14 cellular contexts compared by ENCODE assay signal in the genomic region with DNA sequence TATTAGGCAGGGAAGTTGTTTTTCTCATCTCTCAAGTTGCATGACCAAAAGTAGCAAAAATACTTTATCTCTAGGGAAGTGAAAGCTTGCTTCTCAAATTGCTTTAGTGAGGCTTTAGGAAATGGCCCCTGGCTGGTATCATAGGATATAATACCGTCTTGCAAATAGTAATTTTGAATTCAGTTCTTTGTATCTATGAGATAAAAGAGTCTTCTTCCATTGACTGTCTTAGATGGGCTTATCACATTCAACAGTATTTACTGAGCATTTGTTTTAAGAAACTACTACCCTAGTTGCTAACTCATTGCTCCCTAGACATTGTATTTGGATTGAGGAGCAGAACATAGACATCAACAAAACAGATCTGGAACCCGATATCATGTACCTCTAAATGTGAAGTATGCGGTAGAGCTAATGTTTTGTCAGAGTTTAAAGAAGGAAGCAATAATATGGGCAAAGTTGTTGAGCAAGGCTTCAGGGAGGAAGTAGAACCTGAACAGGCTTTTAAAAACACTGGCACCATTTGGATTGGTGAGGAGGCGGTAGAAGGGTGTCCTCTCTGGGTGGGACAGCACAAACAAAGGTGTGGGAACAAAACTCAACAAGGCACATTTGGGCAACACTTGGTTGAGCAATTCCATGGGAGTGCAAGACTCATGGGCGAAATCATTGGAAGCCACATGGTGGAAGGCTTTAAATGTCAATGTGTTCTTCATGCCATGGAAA.
A peak's percentile ranks its signal among the peaks of the same experiment; 100 is the strongest.
DNase-seq lines count a peak whose midpoint lies in the region; ATAC-seq, FAIRE-seq and TF ChIP-seq lines count a peak whose summit lies in the region.
"Had no signal": no experiment of that assay in that cellular context is flagged by ENCODE, and none has a peak within 500 bp of the region (broad histone marks: within the 10 kb centered on the region; RNA-seq: fewer than 3 reads in every experiment).

No MANE protein-coding gene starts in this region.

- H4K20me1 ChIP-seq in MM.1S (ENCODE audit: insufficient read depth, low read length) = no peaks in the 10 kb centered on the region
- no peaks in the 10 kb centered on the region for H4K20me1 ChIP-seq in GM12878 (ENCODE audit: control insufficient read depth, insufficient read depth)

- H3K4me2 ChIP-seq in MM.1S (ENCODE audit: low read depth, low read length) = peak overlapping the region; percentile 10; the same call in 1 of the 2 replicates
- no peak overlapping the region for H3K4me2 ChIP-seq in GM12878 (ENCODE audit: control insufficient read depth, insufficient read depth)
- peak overlapping the region; percentile 27 for H3K4me2 ChIP-seq in parathyroid adenoma (ENCODE audit: low read length)

- POLR2A ChIA-PET in GM12878 (lab: Charles Lee) = no interaction called here

- TF ChIP-seq EP300 in GM12878 (IDR thresholded peaks at IDR 0.05; ENCODE audit: borderline replicate concordance in 1 of 2, control insufficient read depth in 1 of 2, low read depth in 2 of 2, low read length in 2 of 2) (no peak), sigmoid colon (IDR thresholded peaks at IDR 0.05) (no peak)

- no peak for FAIRE-seq in GM12878 (lab: Jason Lieb, UNC)
- FAIRE-seq: kidney had no signal

- RAD21 ChIA-PET in GM12878 (lab: Charles Lee; ENCODE audit: unreplicated experiment) = interaction anchor here (0.6 kb wide), 1 partner anchor 153 kb away, joined by 3 read pairs; no protein-coding TSS in a partner anchor

- ATAC-seq in GM18502 (IDR thresholded peaks at IDR 0.05; ENCODE audit: poor library complexity, unreplicated experiment) (peak; percentile 68), GM12878 (no peak), HG03135 (IDR thresholded peaks at IDR 0.05; ENCODE audit: unreplicated experiment) (no peak)

- DNase-seq in MM.1S = peak; percentile 40
- no peak for DNase-seq in GM12878 (ENCODE audit: low read depth, low spot score)
- no peak for DNase-seq in sigmoid colon
- no peak for DNase-seq in Ammon's horn (ENCODE audit: low spot score)
- DNase-seq in glomerular visceral epithelial cell (ENCODE audit: extremely low spot score) = no peak
- DNase-seq: activated T-cell treated with anti-CD3 and anti-CD28 coated beads for 4 hours, kidney, NCI-H510A, occipital lobe, T-helper 2 cell had no signal

- no peak for TF ChIP-seq POLR2A in GM12878 (IDR thresholded peaks at IDR 0.05; ENCODE audit: low read depth, low read length)
- no peak for TF ChIP-seq POLR2A in sigmoid colon (IDR thresholded peaks at IDR 0.05)

- H3K27me3 ChIP-seq in MM.1S (replicated peaks; ENCODE audit: insufficient read depth, low read length) = no peaks in the 10 kb centered on the region
- no peaks in the 10 kb centered on the region for H3K27me3 ChIP-seq in GM12878 (replicated peaks in 1 of 2; ENCODE audit: control insufficient read depth in 2 of 2, insufficient read depth in 2 of 2, low read length in 1 of 2)
- H3K27me3 ChIP-seq in parathyroid adenoma (ENCODE audit: control insufficient read depth, insufficient read depth, low read length) = no peaks in the 10 kb centered on the region
- no peaks in the 10 kb centered on the region for H3K27me3 ChIP-seq in sigmoid colon

- intact Hi-C loops in GM12878 (cut with micrococcal nuclease; ENCODE audit: unreplicated experiment) (no loop called here), sigmoid colon (cut with DNase I) (no loop called here)

- TF ChIP-seq RAD21 in GM12878 (IDR thresholded peaks at IDR 0.05; ENCODE audit: insufficient read depth, low read depth, low read length) = no peak

- H3K9me3 ChIP-seq in MM.1S (replicated peaks; ENCODE audit: insufficient read depth, low read length) (no peaks in the 10 kb centered on the region), GM12878 (replicated peaks; ENCODE audit: control insufficient read depth, insufficient read depth, low read length) (no peaks in the 10 kb centered on the region), parathyroid adenoma (ENCODE audit: control insufficient read depth, low read length) (no peaks in the 10 kb centered on the region), sigmoid colon (no peaks in the 10 kb centered on the region)

- H3K27ac ChIP-seq in MM.1S (ENCODE audit: low read length) (peak overlapping the region; percentile 27; the same call in 1 of the 2 replicates), GM12878 (ENCODE audit: control insufficient read depth, insufficient read depth) (no peak overlapping the region), parathyroid adenoma (peak overlapping the region; percentile 30), sigmoid colon (no peak overlapping the region)
- H3K27ac ChIP-seq: C4-2B had no signal

- H3F3A ChIP-seq in MM.1S (ENCODE audit: insufficient read depth, low read length) = no peaks in the 10 kb centered on the region

- no peak overlapping the region for H3K9ac ChIP-seq in MM.1S (ENCODE audit: low read length)
- H3K9ac ChIP-seq in GM12878 (ENCODE audit: control insufficient read depth, insufficient read depth, low read length) = no peak overlapping the region
- H3K9ac ChIP-seq in parathyroid adenoma = no peak overlapping the region

- no peaks in the 10 kb centered on the region for H3K36me3 ChIP-seq in MM.1S (replicated peaks; ENCODE audit: insufficient read depth, low read length)
- H3K36me3 ChIP-seq in GM12878 (ENCODE audit: control insufficient read depth in 2 of 2, insufficient read depth in 2 of 2, low read length in 1 of 2) = no peaks in the 10 kb centered on the region
- H3K36me3 ChIP-seq in parathyroid adenoma (ENCODE audit: control insufficient read depth, insufficient read depth, low read length) = no peaks in the 10 kb centered on the region
- H3K36me3 ChIP-seq in sigmoid colon = no peaks in the 10 kb centered on the region

- WGBS in GM12878 (ENCODE audit: insufficient coverage, insufficient replicate concordance, low lambda C conversion rate, missing lambda C conversion rate) = 55% methylated on average over 5 of the region's 5 CpGs
- WGBS in sigmoid colon, 2 donors = 81 to 88% methylated on average over 5 of the region's 5 CpGs

- no peaks in the 10 kb centered on the region for H3K79me2 ChIP-seq in MM.1S (ENCODE audit: low read length)
- no peaks in the 10 kb centered on the region for H3K79me2 ChIP-seq in GM12878 (ENCODE audit: control insufficient read depth, insufficient read depth, low read length)
- peaks cover 38% of the 10 kb centered on the region for H3K79me2 ChIP-seq in parathyroid adenoma

- in situ Hi-C loops in GM12878 (cut with MboI) = no loop called here

- H3K4me3 ChIP-seq in MM.1S (ENCODE audit: low read length) = no peak overlapping the region
- no peak overlapping the region for H3K4me3 ChIP-seq in GM12878
- H3K4me3 ChIP-seq in parathyroid adenoma (ENCODE audit: low read depth, low read length) = no peak overlapping the region
- H3K4me3 ChIP-seq in sigmoid colon = no peak overlapping the region

- BruUV-seq in GM12878 (replicated peaks; lab: Mats Ljungman, UMichigan) = no TSS peak

- SMC1A ChIA-PET in GM12878 (lab: Charles Lee; ENCODE audit: uncharacterized antibody, unreplicated experiment) = no interaction called here

- H3K4me1 ChIP-seq in MM.1S (ENCODE audit: low read length) = peaks cover 11% of the 10 kb centered on the region
- H3K4me1 ChIP-seq in GM12878 (ENCODE audit: control insufficient read depth, insufficient read depth, low read length) = no peaks in the 10 kb centered on the region
- H3K4me1 ChIP-seq in parathyroid adenoma = peaks cover 10% of the 10 kb centered on the region
- no peaks in the 10 kb centered on the region for H3K4me1 ChIP-seq in sigmoid colon

- H2AFZ ChIP-seq in MM.1S (ENCODE audit: low read length) = 0 out of 2 replicates have a peak overlapping the region, but pooled peaks have one; percentile 0
- no peak overlapping the region for H2AFZ ChIP-seq in GM12878 (ENCODE audit: control insufficient read depth, low read depth, low read length)
- no peak overlapping the region for H2AFZ ChIP-seq in parathyroid adenoma

- CTCF ChIA-PET in GM12878 (lab: Yijun Ruan, JAX) = no interaction called here

- H3K9me2 ChIP-seq in MM.1S (replicated peaks; ENCODE audit: insufficient read depth, low read length) = no peaks in the 10 kb centered on the region

- no peak for TF ChIP-seq CTCF in MM.1S (IDR thresholded peaks at IDR 0.05; ENCODE audit: low read length)
- no peak for TF ChIP-seq CTCF in GM12878 (IDR thresholded peaks at IDR 0.05 in 2 of 3, conservative IDR thresholded peaks at IDR 0.05 in 1 of 3; ENCODE audit: control insufficient read depth in 2 of 3, extremely low read depth in 1 of 3, insufficient read depth in 1 of 3, low read depth in 3 of 3, low read length in 3 of 3)
- TF ChIP-seq CTCF in parathyroid adenoma (IDR thresholded peaks at IDR 0.05) = no peak
- TF ChIP-seq CTCF in sigmoid colon (IDR thresholded peaks at IDR 0.05) = no peak

TF ChIP-seq in GM12878, 131 proteins besides CTCF, POLR2A, EP300 and RAD21:
- TF ChIP-seq SPI1 (IDR thresholded peaks at IDR 0.05; ENCODE audit: borderline replicate concordance, insufficient read depth, low read depth, low read length) (peak; percentile 69), RBBP5 (conservative IDR thresholded peaks at IDR 0.05) (no peak)
TF ChIP-seq in GM12878: peak in this region for 1.

Comparison
In these comparisons a context has a peak if more than half of its experiments do, and no peak if none do; other contexts are left out.
1. H3K27ac ChIP-seq: peak in MM.1S (single experiment) and parathyroid adenoma (single experiment); none in GM12878 (single experiment) and sigmoid colon (0 of 4).